Comparison of ENCODE assay signal across 1 cellular context in genomic region chr12:68157295-68157871, GRCh38.
TF ChIP-seq lines count a peak whose summit lies in the region.

No MANE protein-coding gene starts in this region.

TF ChIP-seq in H1, 55 proteins besides CTCF, POLR2A, EP300 and RAD21:
- TF ChIP-seq YY1 (IDR thresholded peaks at IDR 0.05; ENCODE audit: low read depth, low read length) (no peak), MAX (IDR thresholded peaks at IDR 0.05) (no peak), TCF12 (IDR thresholded peaks at IDR 0.05; ENCODE audit: low read depth, low read length) (no peak), USF2 (IDR thresholded peaks at IDR 0.05; ENCODE audit: low read length) (no peak), CEBPB (IDR thresholded peaks at IDR 0.05; ENCODE audit: low read depth, low read length) (0 out of 2 replicates have a peak, but pooled peaks have one; percentile 41), RNF2 (IDR thresholded peaks at IDR 0.05; ENCODE audit: borderline replicate concordance, low read depth, low read length, missing control alignments, poor library complexity, severe bottlenecking) (no peak), NRF1 (IDR thresholded peaks at IDR 0.05; ENCODE audit: low read depth, low read length) (no peak), ZNF274 (IDR thresholded peaks at IDR 0.05; ENCODE audit: borderline replicate concordance, extremely low read depth, low read length) (no peak), PHF8 (conservative IDR thresholded peaks at IDR 0.05; ENCODE audit: low read depth, low read length) (no peak)
